Comparison of ENCODE assay signal across 8 cellular contexts in genomic region chr2:186460465-186460864, GRCh38. TPM values are rescaled to one million over a fixed set of nuclear protein-coding genes. Genes with fewer than 3 reads are reported as not detected.
DNase-seq lines count a peak whose midpoint lies in the region; ATAC-seq, FAIRE-seq and TF ChIP-seq lines count a peak whose summit lies in the region.

No MANE protein-coding gene starts in this region.

- no peak overlapping the region for H3K27ac ChIP-seq in RWPE2 (ENCODE audit: poor library complexity, severe bottlenecking)

- FAIRE-seq in A204.1 (lab: Jason Lieb, UNC), result peak; percentile 83

- H3K4me1 ChIP-seq in RWPE2 (ENCODE audit: insufficient read depth, poor library complexity, severe bottlenecking), result no peaks in the 10 kb centered on the region

- H3K36me3 ChIP-seq in RWPE2 (ENCODE audit: low read depth), result no peaks in the 10 kb centered on the region

- TF ChIP-seq CTCF in RWPE2 (IDR thresholded peaks at IDR 0.05; ENCODE audit: poor library complexity, severe bottlenecking), result peak; percentile 44

- no peak overlapping the region for H3K4me3 ChIP-seq in RWPE2 (ENCODE audit: severe bottlenecking)

- H3K9me3 ChIP-seq in RWPE2 (ENCODE audit: severe bottlenecking), result no peaks in the 10 kb centered on the region

- H3K27me3 ChIP-seq in RWPE2 (ENCODE audit: insufficient read depth, poor library complexity, severe bottlenecking), result no peaks in the 10 kb centered on the region

- ATAC-seq in GM18858 (IDR thresholded peaks at IDR 0.05; ENCODE audit: unreplicated experiment) (peak; percentile 83), HG03135 (IDR thresholded peaks at IDR 0.05; ENCODE audit: unreplicated experiment) (peak; percentile 89), RWPE2 (ENCODE audit: low read depth) (no peak), left colon (peak; percentile 82), GM18520 (IDR thresholded peaks at IDR 0.05; ENCODE audit: unreplicated experiment) (no peak)

- intact Hi-C loops in left colon (cut with DNase I, micrococcal nuclease), result no loop called here

- no peak for DNase-seq in RWPE2 (ENCODE audit: low spot score)
- no peak for DNase-seq in left colon
- DNase-seq in NCI-H1092 treated with DMSO at 0.1 percent for 48 hours (lab: John Stamatoyannopoulos, UW), result no peak
- no peak for DNase-seq in stimulated activated naive CD4-positive, alpha-beta T cell treated with Interleukin-2 at 50 U/mL for 16 hours (lab: John Stamatoyannopoulos, UW)

RNA-seq across cellular contexts. Expression of gene ZC3H15, which starts 25.6 kb away (rescaled TPM):
- total RNA-seq in left colon, result 10 to 100 TPM; 46.6 to 48.5 TPM

Comparison
In these comparisons a context has a peak if more than half of its experiments do, and no peak if none do; other contexts are left out.
1. ATAC-seq: peak in GM18858 (single experiment), HG03135 (single experiment) and left colon (single experiment); none in RWPE2 (single experiment) and GM18520 (single experiment).